ENCODE assay signal across 9 cellular contexts in the genomic region with DNA sequence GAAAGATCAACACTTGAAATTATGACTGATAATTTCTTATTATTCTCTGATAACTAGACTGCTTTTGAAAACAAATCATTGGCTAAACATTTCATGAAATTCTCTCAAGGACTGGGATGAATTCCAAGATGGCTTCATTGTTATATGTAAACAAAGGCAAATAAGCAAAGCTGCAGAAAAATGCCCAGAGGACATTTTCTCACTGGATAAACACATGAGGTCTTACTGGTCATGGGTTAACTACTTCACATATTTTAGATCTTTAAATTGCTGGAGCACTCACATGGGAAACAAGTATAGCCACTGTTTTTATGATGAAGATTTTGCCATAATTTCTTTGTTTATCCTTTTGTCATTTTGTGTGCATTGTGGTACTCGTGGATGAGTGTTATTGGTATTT.
A peak's percentile ranks its signal among the peaks of the same experiment; 100 is the strongest.
DNase-seq lines count a peak whose midpoint lies in the region; TF ChIP-seq lines count a peak whose summit lies in the region.
"Had no signal": no experiment of that assay in that cellular context is flagged by ENCODE, and none has a peak within 500 bp of the region (broad histone marks: within the 10 kb centered on the region; RNA-seq: fewer than 3 reads in every experiment).

No MANE protein-coding gene starts in this region.

- no peak overlapping the region for H3K9ac ChIP-seq in Loucy (ENCODE audit: low read depth, low read length, poor library complexity, severe bottlenecking)

- no peaks in the 10 kb centered on the region for H3F3A ChIP-seq in Loucy (ENCODE audit: low read depth)

- peak overlapping the region; percentile 44; the same call in 1 of the 2 replicates for H2AFZ ChIP-seq in Loucy (ENCODE audit: low read length)

- no peaks in the 10 kb centered on the region for H3K9me3 ChIP-seq in Loucy (ENCODE audit: insufficient read depth, low read depth, low read length)
- H3K9me3 ChIP-seq in mesodermal cell (ENCODE audit: control insufficient read depth, low read length): no peaks in the 10 kb centered on the region

- no peak overlapping the region for H3K4me2 ChIP-seq in Loucy (ENCODE audit: low read depth, low read length, poor library complexity, severe bottlenecking)

- TF ChIP-seq CTCF in Loucy (conservative IDR thresholded peaks at IDR 0.05; ENCODE audit: low read length): no peak
- no peak for TF ChIP-seq CTCF in cardiac fibroblast (IDR thresholded peaks at IDR 0.05; ENCODE audit: low read depth, low read length)
- no peak for TF ChIP-seq CTCF in GM10266 (IDR thresholded peaks at IDR 0.05; ENCODE audit: control insufficient read depth, insufficient read depth, low read depth, missing control alignments)

- H3K9me2 ChIP-seq in Loucy (replicated peaks; ENCODE audit: low read depth, low read length): no peaks in the 10 kb centered on the region

- no peaks in the 10 kb centered on the region for H3K79me2 ChIP-seq in Loucy (ENCODE audit: insufficient read depth, low read length)

- peak; percentile 77 for DNase-seq in COR-L47 (lab: John Stamatoyannopoulos, UW)
- DNase-seq in cardiac fibroblast (ENCODE audit: low read depth in 2 of 2): peak; percentile 48
- no peak for DNase-seq in AG08395 (ENCODE audit: low spot score)
- DNase-seq in GM10266 (ENCODE audit: extremely low spot score): no peak
- DNase-seq in stimulated activated CD4-positive, alpha-beta T cell treated with anti-CD3 and anti-CD28 coated beads, Interleukin-12 subunit alpha, Interleukin-12 subunit beta, amount 100 ng/mL, for 4 hours: no peak
- DNase-seq in glomerular visceral epithelial cell (ENCODE audit: extremely low spot score): no peak
- DNase-seq: activated CD8-positive, alpha-beta memory T cell treated with anti-CD3 and anti-CD28 coated beads for 24 hours had no signal

- WGBS in mesodermal cell (ENCODE audit: insufficient coverage in 2 of 2), 2 experiments: no CpG with 5 or more reads among the region's 1 CpG

- H3K4me1 ChIP-seq in Loucy (ENCODE audit: insufficient read depth, low read length, poor library complexity, severe bottlenecking): peaks cover 54% of the 10 kb centered on the region
- no peaks in the 10 kb centered on the region for H3K4me1 ChIP-seq in mesodermal cell (ENCODE audit: control insufficient read depth, insufficient read depth, low read length, poor library complexity, severe bottlenecking)

- peak overlapping the region; percentile 13 for H3K27ac ChIP-seq in mesodermal cell (ENCODE audit: low read depth, low read length, severe bottlenecking)

- H3K27me3 ChIP-seq in Loucy (ENCODE audit: insufficient read depth, low read length, poor library complexity, severe bottlenecking): no peaks in the 10 kb centered on the region

- H4K20me1 ChIP-seq in Loucy (ENCODE audit: insufficient read depth, low read length, poor library complexity, severe bottlenecking): no peaks in the 10 kb centered on the region

- no peaks in the 10 kb centered on the region for H3K36me3 ChIP-seq in Loucy (ENCODE audit: insufficient read depth, low read length)
- no peaks in the 10 kb centered on the region for H3K36me3 ChIP-seq in mesodermal cell (ENCODE audit: control insufficient read depth, insufficient read depth, low read length)

- no peak overlapping the region for H3K4me3 ChIP-seq in Loucy (ENCODE audit: low read length, poor library complexity, severe bottlenecking)
- no peak overlapping the region for H3K4me3 ChIP-seq in cardiac fibroblast (replicated peaks in 1 of 2; ENCODE audit: low read depth in 2 of 2, low read length in 2 of 2)
- H3K4me3 ChIP-seq in mesodermal cell (ENCODE audit: extremely low read depth, insufficient read depth, low read length, poor library complexity, severe bottlenecking): no peak overlapping the region

Comparison
In these comparisons a context has a peak if more than half of its experiments do, and no peak if none do; other contexts are left out.
1. DNase-seq: peak in COR-L47 (single experiment) and cardiac fibroblast (2 of 2); none in AG08395 (single experiment), GM10266 (single experiment), stimulated activated CD4-positive, alpha-beta T cell treated with anti-CD3 and anti-CD28 coated beads, Interleukin-12 subunit alpha, Interleukin-12 subunit beta, amount 100 ng/mL, for 4 hours (single experiment) and glomerular visceral epithelial cell (single experiment).